21 cellular contexts compared by ENCODE assay signal in genomic region chr1:61754545-61754944, GRCh38. TPM values are rescaled to one million over a fixed set of nuclear protein-coding genes. Genes with fewer than 3 reads are reported as not detected.
DNase-seq lines count a peak whose midpoint lies in the region; ATAC-seq and TF ChIP-seq lines count a peak whose summit lies in the region.
"Had no signal": no experiment of that assay in that cellular context is flagged by ENCODE, and none has a peak within 500 bp of the region (broad histone marks: within the 10 kb centered on the region; RNA-seq: fewer than 3 reads in every experiment).

No MANE protein-coding gene starts in this region.

- peaks cover 0 to 14% (median 0%) of the 10 kb centered on the region in 4 donors for H3K4me1 ChIP-seq in stomach
- H3K4me1 ChIP-seq: SJSA1 had no signal

- WGBS in stomach, 5 donors = 87 to 90% (median 88%) methylated on average over 4 of the region's 4 CpGs

- H3K36me3 ChIP-seq in stomach = peaks cover 0 to 5% (median 0%) of the 10 kb centered on the region in 4 donors
- H3K36me3 ChIP-seq: MG63, SJSA1 had no signal

- H3K27me3 ChIP-seq in stomach = no peaks in the 10 kb centered on the region
- H3K27me3 ChIP-seq: MG63, SJSA1 had no signal

- H3K27me3 Mint-ChIP-seq in activated T-cell treated with anti-CD3 and anti-CD28 coated beads, Interleukin-2, amount 50 U/mL, for 24 hours = no peaks in the 10 kb centered on the region
- H3K27me3 Mint-ChIP-seq in activated T-cell treated with anti-CD3 and anti-CD28 coated beads, Interleukin-2, amount 50 U/mL, for 4 hours (ENCODE audit: low read depth) = no peaks in the 10 kb centered on the region
- no peaks in the 10 kb centered on the region for H3K27me3 Mint-ChIP-seq in progenitor cell of endocrine pancreas
- H3K27me3 Mint-ChIP-seq: CD4-positive, CD25-positive, alpha-beta regulatory T cell; effector memory CD8-positive, alpha-beta T cell had no signal

- no peak for DNase-seq in activated T-cell treated with anti-CD3 and anti-CD28 coated beads, Interleukin-2, amount 50 U/mL, for 24 hours
- DNase-seq in activated T-cell treated with anti-CD3 and anti-CD28 coated beads, Interleukin-2, amount 50 U/mL, for 4 hours = no peak
- DNase-seq in NCI-H2196 (lab: John Stamatoyannopoulos, UW; ENCODE audit: unreplicated experiment) (peak; percentile 20), progenitor cell of endocrine pancreas (ENCODE audit: low spot score, unreplicated experiment) (no peak), stomach (no peak), AG20443 (ENCODE audit: low spot score) (no peak)
- no peak for DNase-seq in stimulated activated CD4-positive, alpha-beta T cell treated with anti-CD3 and anti-CD28 coated beads, Interleukin-15, amount 100 ng/mL, for 24 hours
- DNase-seq: amniotic stem cell; CD4-positive, CD25-positive, alpha-beta regulatory T cell; cerebellar nuclear complex; DMS79; effector memory CD8-positive, alpha-beta T cell; left cardiac atrium; MG63; NCI-H1694; NCI-H524 treated with DMSO at 0.1 percent for 48 hours; stimulated activated naive CD4-positive, alpha-beta T cell treated with Interleukin-2 at 50 U/mL for 16 hours; T-helper 2 cell had no signal

- intact Hi-C loops in stomach (cut with DNase I; ENCODE audit: low total_unique reads) = no loop called here

- no peaks in the 10 kb centered on the region for H3K9me3 ChIP-seq in stomach
- H3K9me3 ChIP-seq: MG63, SJSA1 had no signal

- no peak overlapping the region for H3K4me3 ChIP-seq in stomach
- H3K4me3 ChIP-seq: MG63, SJSA1 had no signal

- peaks cover 6% of the 10 kb centered on the region for H3K36me3 Mint-ChIP-seq in activated T-cell treated with anti-CD3 and anti-CD28 coated beads, Interleukin-2, amount 50 U/mL, for 24 hours (ENCODE audit: low read depth)
- peaks cover 1% of the 10 kb centered on the region for H3K36me3 Mint-ChIP-seq in activated T-cell treated with anti-CD3 and anti-CD28 coated beads, Interleukin-2, amount 50 U/mL, for 4 hours (ENCODE audit: insufficient read depth)
- peaks cover 18% of the 10 kb centered on the region for H3K36me3 Mint-ChIP-seq in progenitor cell of endocrine pancreas (ENCODE audit: insufficient read depth)

- peak overlapping the region; percentile 69 for H3K27ac Mint-ChIP-seq in activated T-cell treated with anti-CD3 and anti-CD28 coated beads, Interleukin-2, amount 50 U/mL, for 24 hours
- peak overlapping the region; percentile 71 for H3K27ac Mint-ChIP-seq in progenitor cell of endocrine pancreas

- TF ChIP-seq CTCF in progenitor cell of endocrine pancreas (IDR thresholded peaks at IDR 0.05; ENCODE audit: unreplicated experiment) (no peak), stomach (IDR thresholded peaks at IDR 0.05) (no peak)

- no peak overlapping the region for H3K27ac ChIP-seq in stomach
- H3K27ac ChIP-seq: SJSA1 had no signal

- no peak overlapping the region for H3K4me3 Mint-ChIP-seq in activated T-cell treated with anti-CD3 and anti-CD28 coated beads, Interleukin-2, amount 50 U/mL, for 24 hours
- no peak overlapping the region for H3K4me3 Mint-ChIP-seq in activated T-cell treated with anti-CD3 and anti-CD28 coated beads, Interleukin-2, amount 50 U/mL, for 4 hours
- no peak overlapping the region for H3K4me3 Mint-ChIP-seq in progenitor cell of endocrine pancreas (ENCODE audit: low read depth)
- H3K4me3 Mint-ChIP-seq: CD4-positive, CD25-positive, alpha-beta regulatory T cell; effector memory CD8-positive, alpha-beta T cell; WTC11 had no signal

- ATAC-seq in activated T-cell treated with anti-CD3 and anti-CD28 coated beads, Interleukin-2, amount 50 U/mL, for 4 hours = no peak
- ATAC-seq in esophagus mucosa = peak; percentile 90
- ATAC-seq: effector memory CD8-positive, alpha-beta T cell; left cardiac atrium; WTC11 had no signal

- TF ChIP-seq POLR2A in stomach (IDR thresholded peaks at IDR 0.05) = no peak

- TF ChIP-seq EP300 in stomach (IDR thresholded peaks at IDR 0.05) = no peak

- H3K9me3 Mint-ChIP-seq in activated T-cell treated with anti-CD3 and anti-CD28 coated beads, Interleukin-2, amount 50 U/mL, for 24 hours = no peaks in the 10 kb centered on the region
- H3K9me3 Mint-ChIP-seq in activated T-cell treated with anti-CD3 and anti-CD28 coated beads, Interleukin-2, amount 50 U/mL, for 4 hours = no peaks in the 10 kb centered on the region
- H3K9me3 Mint-ChIP-seq in progenitor cell of endocrine pancreas (ENCODE audit: low read depth) = peaks cover 5% of the 10 kb centered on the region
- H3K9me3 Mint-ChIP-seq: CD4-positive, CD25-positive, alpha-beta regulatory T cell; effector memory CD8-positive, alpha-beta T cell; WTC11 had no signal

- peaks cover 25% of the 10 kb centered on the region for H3K4me1 Mint-ChIP-seq in activated T-cell treated with anti-CD3 and anti-CD28 coated beads, Interleukin-2, amount 50 U/mL, for 24 hours (ENCODE audit: low read depth)
- peaks cover 6% of the 10 kb centered on the region for H3K4me1 Mint-ChIP-seq in activated T-cell treated with anti-CD3 and anti-CD28 coated beads, Interleukin-2, amount 50 U/mL, for 4 hours (ENCODE audit: low read depth)
- peaks cover 28% of the 10 kb centered on the region for H3K4me1 Mint-ChIP-seq in progenitor cell of endocrine pancreas (ENCODE audit: low read depth)

RNA-seq across cellular contexts. Expression of gene PATJ, which starts 12.3 kb away (rescaled TPM):
- total RNA-seq in activated T-cell treated with anti-CD3 and anti-CD28 coated beads, Interleukin-2, amount 50 U/mL, for 4 hours = 1 to 10 TPM; 3.4 to 4.1 (median 3.9) TPM
- 52.8 TPM for total RNA-seq in esophagus mucosa
- 122 and 126 TPM in 2 replicates for total RNA-seq in progenitor cell of endocrine pancreas
- total RNA-seq in stomach = 100 to 1,000 TPM in 2 of 5 donors, 10 to 100 TPM in 3; 60.7 to 195 (median 80.0) TPM
- polyA plus RNA-seq in stomach = 10 to 100 TPM in 2 of 3 donors, 1 to 10 TPM in 1; 9.1 to 14.0 (median 10.8) TPM

RNA-seq across cellular contexts. Expression of gene TM2D1, which starts 29.6 kb away (rescaled TPM):
- 10 to 100 TPM; 18.4 to 23.1 (median 21.5) TPM for total RNA-seq in activated T-cell treated with anti-CD3 and anti-CD28 coated beads, Interleukin-2, amount 50 U/mL, for 4 hours
- total RNA-seq in esophagus mucosa (18.9 TPM), progenitor cell of endocrine pancreas (36.7 and 37.7 TPM in 2 replicates), stomach (100 to 1,000 TPM in 3 of 5 donors, 10 to 100 TPM in 2; 35.9 to 184 (median 121) TPM)
- 10 to 100 TPM; 15.6 to 20.4 (median 17.4) TPM for polyA plus RNA-seq in stomach

Comparison
In these comparisons a context has a peak if more than half of its experiments do, and no peak if none do; other contexts are left out.
1. RNA of gene PATJ, which starts 12.3 kb away (total RNA-seq): 122 to 126 TPM in progenitor cell of endocrine pancreas, 60.7 to 195 TPM in stomach and 52.8 TPM in esophagus mucosa (single experiment); 3.4 to 4.1 TPM in activated T-cell treated with anti-CD3 and anti-CD28 coated beads, Interleukin-2, amount 50 U/mL, for 4 hours; every median in the first group is over 10 times any median in the second.